Comparison of ENCODE assay signal across 8 cellular contexts in genomic region chrX:17860811-17861495, GRCh38. TPM values are rescaled to one million over a fixed set of nuclear protein-coding genes. Genes with fewer than 3 reads are reported as not detected.
DNase-seq lines count a peak whose midpoint lies in the region; ATAC-seq lines count a peak whose summit lies in the region.

RAI2 (minus strand) TSS chrX:17861298; CDS start chrX:17802010, 59,288 bp downstream.

- H3K9ac ChIP-seq in iPS-15b (ENCODE audit: low read depth, low read length) (no peak within 1 kb of the TSS), skeletal muscle tissue (ENCODE audit: low read depth in 1 of 3, low read length in 3 of 3) (peak within 1 kb of the TSS in 1 of 3 donors; percentile 71)

- no peaks in the 10 kb centered on the region for H3K9me3 ChIP-seq in iPS-15b (ENCODE audit: control insufficient read depth, insufficient read depth, low read length)
- no peaks in the 10 kb centered on the region for H3K9me3 ChIP-seq in skeletal muscle tissue (ENCODE audit: control insufficient read depth in 3 of 3, low read length in 3 of 3)

- H3K4me1 Mint-ChIP-seq in activated naive CD8-positive, alpha-beta T cell treated with anti-CD3 and anti-CD28 coated beads for 36 hours: peaks cover 5% of the 10 kb centered on the region

- ATAC-seq in GM21723 (IDR thresholded peaks at IDR 0.05; ENCODE audit: unreplicated experiment): no peak
- ATAC-seq in HG02852 (IDR thresholded peaks at IDR 0.05; ENCODE audit: unreplicated experiment): no peak

- H3K27ac Mint-ChIP-seq in activated naive CD8-positive, alpha-beta T cell treated with anti-CD3 and anti-CD28 coated beads for 36 hours: no peak within 1 kb of the TSS

- H3K27ac ChIP-seq in skeletal muscle tissue (ENCODE audit: low read depth, low read length): no peak within 1 kb of the TSS

- DNase-seq in Ammon's horn (ENCODE audit: low spot score) (peak; percentile 3), NCI-H1105 (lab: John Stamatoyannopoulos, UW) (peak; percentile 55), T1000 (lab: John Stamatoyannopoulos, UW) (no peak)
- DNase-seq in activated naive CD8-positive, alpha-beta T cell treated with anti-CD3 and anti-CD28 coated beads for 36 hours: peak; percentile 22

- H3K4me3 ChIP-seq in iPS-15b (ENCODE audit: low read depth, low read length) (peak within 1 kb of the TSS; percentile 70), skeletal muscle tissue (ENCODE audit: low read length in 3 of 3) (peak within 1 kb of the TSS; percentile 58 to 72 (median 66))

- H3K27me3 ChIP-seq in iPS-15b (ENCODE audit: control insufficient read depth, insufficient read depth, low read length): peaks cover 89% of the 10 kb centered on the region
- H3K27me3 ChIP-seq in skeletal muscle tissue (ENCODE audit: control insufficient read depth in 3 of 3, insufficient read depth in 3 of 3, low read length in 3 of 3): peaks cover 0 to 11% (median 0%) of the 10 kb centered on the region in 3 donors

- H3K36me3 ChIP-seq in iPS-15b (ENCODE audit: control insufficient read depth, insufficient read depth, low read length) (no peaks in the 10 kb centered on the region), skeletal muscle tissue (ENCODE audit: control insufficient read depth in 3 of 3, insufficient read depth in 3 of 3, low read length in 3 of 3) (no peaks in the 10 kb centered on the region)

- no peaks in the 10 kb centered on the region for H3K36me3 Mint-ChIP-seq in activated naive CD8-positive, alpha-beta T cell treated with anti-CD3 and anti-CD28 coated beads for 36 hours

- H3K4me3 Mint-ChIP-seq in activated naive CD8-positive, alpha-beta T cell treated with anti-CD3 and anti-CD28 coated beads for 36 hours: peak within 1 kb of the TSS; percentile 77

- peaks cover 38% of the 10 kb centered on the region for H3K27me3 Mint-ChIP-seq in activated naive CD8-positive, alpha-beta T cell treated with anti-CD3 and anti-CD28 coated beads for 36 hours

- H3K4me1 ChIP-seq in iPS-15b (ENCODE audit: control insufficient read depth, insufficient read depth, low read length): peaks cover 7% of the 10 kb centered on the region
- H3K4me1 ChIP-seq in skeletal muscle tissue (ENCODE audit: control insufficient read depth in 3 of 3, insufficient read depth in 3 of 3, low read length in 3 of 3): no peaks in the 10 kb centered on the region

- H3K9me3 Mint-ChIP-seq in activated naive CD8-positive, alpha-beta T cell treated with anti-CD3 and anti-CD28 coated beads for 36 hours: no peaks in the 10 kb centered on the region

RNA-seq across cellular contexts. Expression of gene RAI2, which starts in this region (rescaled TPM):
- under 1 TPM; 0.60 to 0.98 TPM for total RNA-seq in activated naive CD8-positive, alpha-beta T cell treated with anti-CD3 and anti-CD28 coated beads for 36 hours
- total RNA-seq in skeletal muscle tissue: 0.52 TPM

Comparison
In these comparisons a context has a peak if more than half of its experiments do, and no peak if none do; other contexts are left out.
1. Peak in DNase-seq in activated naive CD8-positive, alpha-beta T cell treated with anti-CD3 and anti-CD28 coated beads for 36 hours; RNA of the gene not detected or under 1 TPM.